24 cellular contexts compared by ENCODE assay signal in genomic region chr1:177833631-177834030, GRCh38.
"Had no signal": no experiment of that assay in that cellular context is flagged by ENCODE, and none has a peak within 500 bp of the region (broad histone marks: within the 10 kb centered on the region; RNA-seq: fewer than 3 reads in every experiment).

No MANE protein-coding gene starts in this region.

- H3K4me3 ChIP-seq: stomach, suprapubic skin, testis, thoracic aorta, thyroid gland, tibial artery, tibial nerve, transverse colon, upper lobe of left lung, upper lobe of right lung, uterus, vagina had no signal

- H3K9me3 ChIP-seq: stomach, suprapubic skin, testis, thoracic aorta, thyroid gland, tibial artery, tibial nerve, transverse colon, upper lobe of right lung, uterus, vagina had no signal

- H3K27ac ChIP-seq: stomach, suprapubic skin, testis, thoracic aorta, thyroid gland, tibial artery, tibial nerve, transverse colon, upper lobe of left lung, upper lobe of right lung, uterus, vagina had no signal

- DNase-seq: stimulated activated CD4-positive, alpha-beta T cell treated with anti-CD3 and anti-CD28 coated beads, Interleukin-2, amount 100 ng/mL, for 48 hours; stimulated activated CD4-positive, alpha-beta T cell treated with anti-CD3 and anti-CD28 coated beads, Interleukin-4, amount 100 ng/mL, for 1 hour; stimulated activated CD4-positive, alpha-beta T cell treated with anti-CD3 and anti-CD28 coated beads, Interleukin-4, amount 100 ng/mL, for 24 hours; stimulated activated CD4-positive, alpha-beta T cell treated with anti-CD3 and anti-CD28 coated beads, Interleukin-4, amount 100 ng/mL, for 4 hours; stimulated activated CD8-positive, alpha-beta memory T cell treated with anti-CD3 and anti-CD28 coated beads, Interleukin-4, amount 100 ng/mL, for 48 hours; stimulated activated naive B cell treated with anti-CD40 and anti-IgM and Interleukin-4, amounts not matched to agents 10 μg/mL and 1 μg/mL and 100 μg/mL, for 72 hours; stimulated activated naive CD4-positive, alpha-beta T cell; stimulated activated naive CD4-positive, alpha-beta T cell treated with Interleukin-2 at 50 U/mL for 16 hours; stimulated activated naive CD8-positive, alpha-beta T cell treated with anti-CD3 and anti-CD28 coated beads, Interleukin-15, amount 100 ng/mL, for 72 hours; stimulated activated naive CD8-positive, alpha-beta T cell treated with anti-CD3 and anti-CD28 coated beads, Interleukin-15, Interleukin-2, amounts not matched to agents 100 U/mL and 50 U/mL, for 24 hours; stomach; substantia nigra; testis; thyroid gland; tibial artery; transverse colon; trophoblast cell; upper lobe of left lung; upper lobe of right lung; uterus had no signal

- H3K4me1 ChIP-seq: stomach, suprapubic skin, testis, thyroid gland, tibial artery, tibial nerve, transverse colon, upper lobe of left lung, upper lobe of right lung, uterus, vagina had no signal

- H3K27me3 ChIP-seq: stomach, suprapubic skin, testis, thyroid gland, tibial artery, tibial nerve, transverse colon, upper lobe of left lung, upper lobe of right lung, uterus, vagina had no signal

- H3K36me3 ChIP-seq: stomach, suprapubic skin, thoracic aorta, thyroid gland, tibial artery, tibial nerve, transverse colon, upper lobe of left lung, upper lobe of right lung, uterus, vagina had no signal
